7 cellular contexts compared by ENCODE assay signal in the genomic region with DNA sequence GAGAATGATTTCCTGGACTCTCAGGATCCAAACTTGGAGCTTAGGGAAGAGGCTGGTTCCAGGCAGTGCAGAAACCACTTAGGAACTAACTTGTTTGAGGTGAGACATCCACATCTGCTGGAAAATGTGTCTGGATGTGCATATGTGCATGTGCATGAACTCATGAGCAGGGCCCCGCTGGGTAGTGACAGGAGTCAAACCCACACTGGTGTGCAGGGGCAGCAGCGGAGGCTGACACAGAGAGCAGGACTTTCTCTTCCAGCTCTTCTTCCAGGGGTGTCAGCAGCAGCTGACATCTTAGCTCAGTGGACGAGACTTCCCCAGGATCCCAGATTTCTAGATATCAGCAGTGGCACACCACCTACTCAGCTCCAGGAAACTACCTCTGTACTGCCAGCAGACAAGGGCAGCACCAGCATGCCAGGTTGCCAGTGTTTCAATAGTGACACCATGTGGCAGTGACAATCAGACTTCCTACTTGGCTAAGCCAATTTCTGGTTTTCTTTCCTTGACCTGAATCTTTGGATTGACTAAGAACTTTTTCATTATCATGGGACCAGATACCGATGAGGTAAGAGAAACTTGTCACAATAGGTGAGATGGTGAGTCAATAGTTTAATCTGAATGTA.
A peak's percentile ranks its signal among the peaks of the same experiment; 100 is the strongest.
DNase-seq lines count a peak whose midpoint lies in the region; TF ChIP-seq lines count a peak whose summit lies in the region.

No MANE protein-coding gene starts in this region.

- H3K4me3 Mint-ChIP-seq in osteocyte (ENCODE audit: unreplicated experiment) = no peak overlapping the region
- no peak overlapping the region for H3K4me3 Mint-ChIP-seq in T-helper 2 cell treated with Interferon-gamma antibody and Interleukin-4, amounts not matched to agents 5 μg/mL and 100 μg/mL, for 36 hours

- no peak overlapping the region for H3K27ac Mint-ChIP-seq in osteocyte (ENCODE audit: unreplicated experiment)
- no peak overlapping the region for H3K27ac Mint-ChIP-seq in T-helper 2 cell treated with Interferon-gamma antibody and Interleukin-4, amounts not matched to agents 5 μg/mL and 100 μg/mL, for 36 hours

- peaks cover 24% of the 10 kb centered on the region for H3K4me1 Mint-ChIP-seq in osteocyte (ENCODE audit: unreplicated experiment)
- no peaks in the 10 kb centered on the region for H3K4me1 Mint-ChIP-seq in T-helper 2 cell treated with Interferon-gamma antibody and Interleukin-4, amounts not matched to agents 5 μg/mL and 100 μg/mL, for 36 hours (ENCODE audit: low read depth)

- no peak overlapping the region for H3K27ac ChIP-seq in caudate nucleus (ENCODE audit: low read depth, low read length)

- no peaks in the 10 kb centered on the region for H3K9me3 Mint-ChIP-seq in osteocyte (ENCODE audit: unreplicated experiment)
- no peaks in the 10 kb centered on the region for H3K9me3 Mint-ChIP-seq in T-helper 2 cell treated with Interferon-gamma antibody and Interleukin-4, amounts not matched to agents 5 μg/mL and 100 μg/mL, for 36 hours

- H3K27me3 Mint-ChIP-seq in osteocyte (ENCODE audit: unreplicated experiment) = no peaks in the 10 kb centered on the region
- H3K27me3 Mint-ChIP-seq in T-helper 2 cell treated with Interferon-gamma antibody and Interleukin-4, amounts not matched to agents 5 μg/mL and 100 μg/mL, for 36 hours (ENCODE audit: low read depth) = no peaks in the 10 kb centered on the region

- TF ChIP-seq CTCF in GM10266 (IDR thresholded peaks at IDR 0.05; ENCODE audit: control insufficient read depth, insufficient read depth, low read depth, missing control alignments) (peak; percentile 32), osteocyte (IDR thresholded peaks at IDR 0.05) (peak; percentile 57)

- DNase-seq in GM10266 (ENCODE audit: extremely low spot score) (no peak), NCI-H1417 (lab: John Stamatoyannopoulos, UW) (peak; percentile 20 to 80 (median 51)), caudate nucleus (lab: John Stamatoyannopoulos, UW) (peak in 43 of 61 donors; percentile 1 to 86 (median 19)), osteocyte (ENCODE audit: extremely low spot score, unreplicated experiment) (no peak), NCI-H2227 (lab: John Stamatoyannopoulos, UW; ENCODE audit: unreplicated experiment) (no peak)
- no peak for DNase-seq in T-helper 2 cell treated with Interferon-gamma antibody and Interleukin-4, amounts not matched to agents 5 μg/mL and 100 μg/mL, for 36 hours (ENCODE audit: low spot score)
- no peak for DNase-seq in activated CD8-positive, alpha-beta memory T cell treated with anti-CD3 and anti-CD28 coated beads, Interleukin-2, amount 50 U/mL, for 4 hours

- H3K36me3 Mint-ChIP-seq in osteocyte (ENCODE audit: unreplicated experiment) = no peaks in the 10 kb centered on the region
- H3K36me3 Mint-ChIP-seq in T-helper 2 cell treated with Interferon-gamma antibody and Interleukin-4, amounts not matched to agents 5 μg/mL and 100 μg/mL, for 36 hours (ENCODE audit: low read depth) = no peaks in the 10 kb centered on the region

Comparison
In these comparisons a context has a peak if more than half of its experiments do, and no peak if none do; other contexts are left out.
1. DNase-seq: peak in NCI-H1417 (3 of 3) and caudate nucleus (43 of 61); none in GM10266 (single experiment), osteocyte (single experiment), NCI-H2227 (single experiment), T-helper 2 cell treated with Interferon-gamma antibody and Interleukin-4, amounts not matched to agents 5 μg/mL and 100 μg/mL, for 36 hours (single experiment) and activated CD8-positive, alpha-beta memory T cell treated with anti-CD3 and anti-CD28 coated beads, Interleukin-2, amount 50 U/mL, for 4 hours (single experiment).